ENCODE assay signal across 1 cellular context in the genomic region with DNA sequence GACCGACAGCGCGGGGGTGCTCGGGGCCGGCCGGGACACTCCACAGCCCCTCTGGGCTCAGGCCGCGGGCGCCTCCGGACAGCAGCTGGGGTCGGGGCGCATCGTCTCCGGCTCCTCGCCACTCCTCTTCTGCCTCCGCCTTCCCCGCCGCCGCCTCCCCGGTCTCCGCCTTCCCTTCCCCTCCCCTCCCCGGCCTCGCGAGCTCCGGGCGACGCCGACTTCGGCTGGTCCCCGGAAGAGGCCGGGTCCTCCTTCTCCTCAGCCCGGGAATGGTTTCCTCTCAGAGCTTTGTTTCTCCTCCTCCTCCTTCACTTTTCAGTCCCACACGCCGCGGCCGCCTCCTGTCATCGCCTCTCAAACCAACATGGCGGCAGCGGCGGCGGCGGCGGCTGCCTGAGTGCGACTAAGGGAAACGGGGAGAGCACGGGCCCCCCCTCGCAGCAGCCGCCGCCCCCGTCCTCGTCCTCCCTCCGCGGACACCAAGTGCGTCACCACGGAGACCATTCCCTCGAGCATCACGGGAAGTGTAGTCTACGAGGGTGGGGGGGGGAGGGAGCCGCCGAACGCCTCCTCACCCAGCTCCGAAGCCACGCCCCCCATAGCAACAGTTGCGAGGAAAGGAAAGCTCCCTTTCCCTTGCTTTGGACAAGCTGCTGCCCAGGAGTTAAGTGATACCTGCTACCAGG.
TF ChIP-seq lines count a peak whose summit lies in the region.

A gene with protein sequence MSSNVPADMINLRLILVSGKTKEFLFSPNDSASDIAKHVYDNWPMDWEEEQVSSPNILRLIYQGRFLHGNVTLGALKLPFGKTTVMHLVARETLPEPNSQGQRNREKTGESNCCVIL (minus strand): TSS at position 405 of the 686 bp plus-strand sequence. CDS start 1,079 bp downstream, outside the sequence.

TF ChIP-seq in HepG2, 621 proteins besides CTCF, POLR2A, EP300 and RAD21 (continued from another document and continues in another):
- TF ChIP-seq, protein P1, sequence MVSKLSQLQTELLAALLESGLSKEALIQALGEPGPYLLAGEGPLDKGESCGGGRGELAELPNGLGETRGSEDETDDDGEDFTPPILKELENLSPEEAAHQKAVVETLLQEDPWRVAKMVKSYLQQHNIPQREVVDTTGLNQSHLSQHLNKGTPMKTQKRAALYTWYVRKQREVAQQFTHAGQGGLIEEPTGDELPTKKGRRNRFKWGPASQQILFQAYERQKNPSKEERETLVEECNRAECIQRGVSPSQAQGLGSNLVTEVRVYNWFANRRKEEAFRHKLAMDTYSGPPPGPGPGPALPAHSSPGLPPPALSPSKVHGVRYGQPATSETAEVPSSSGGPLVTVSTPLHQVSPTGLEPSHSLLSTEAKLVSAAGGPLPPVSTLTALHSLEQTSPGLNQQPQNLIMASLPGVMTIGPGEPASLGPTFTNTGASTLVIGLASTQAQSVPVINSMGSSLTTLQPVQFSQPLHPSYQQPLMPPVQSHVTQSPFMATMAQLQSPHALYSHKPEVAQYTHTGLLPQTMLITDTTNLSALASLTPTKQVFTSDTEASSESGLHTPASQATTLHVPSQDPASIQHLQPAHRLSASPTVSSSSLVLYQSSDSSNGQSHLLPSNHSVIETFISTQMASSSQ (IDR thresholded peaks at IDR 0.05; ENCODE audit: low read depth): no peak
- TF ChIP-seq, protein P1 (CRISPR knock-in tag; IDR thresholded peaks at IDR 0.05; ENCODE audit: borderline replicate concordance): no peak
- TF ChIP-seq, protein P2, sequence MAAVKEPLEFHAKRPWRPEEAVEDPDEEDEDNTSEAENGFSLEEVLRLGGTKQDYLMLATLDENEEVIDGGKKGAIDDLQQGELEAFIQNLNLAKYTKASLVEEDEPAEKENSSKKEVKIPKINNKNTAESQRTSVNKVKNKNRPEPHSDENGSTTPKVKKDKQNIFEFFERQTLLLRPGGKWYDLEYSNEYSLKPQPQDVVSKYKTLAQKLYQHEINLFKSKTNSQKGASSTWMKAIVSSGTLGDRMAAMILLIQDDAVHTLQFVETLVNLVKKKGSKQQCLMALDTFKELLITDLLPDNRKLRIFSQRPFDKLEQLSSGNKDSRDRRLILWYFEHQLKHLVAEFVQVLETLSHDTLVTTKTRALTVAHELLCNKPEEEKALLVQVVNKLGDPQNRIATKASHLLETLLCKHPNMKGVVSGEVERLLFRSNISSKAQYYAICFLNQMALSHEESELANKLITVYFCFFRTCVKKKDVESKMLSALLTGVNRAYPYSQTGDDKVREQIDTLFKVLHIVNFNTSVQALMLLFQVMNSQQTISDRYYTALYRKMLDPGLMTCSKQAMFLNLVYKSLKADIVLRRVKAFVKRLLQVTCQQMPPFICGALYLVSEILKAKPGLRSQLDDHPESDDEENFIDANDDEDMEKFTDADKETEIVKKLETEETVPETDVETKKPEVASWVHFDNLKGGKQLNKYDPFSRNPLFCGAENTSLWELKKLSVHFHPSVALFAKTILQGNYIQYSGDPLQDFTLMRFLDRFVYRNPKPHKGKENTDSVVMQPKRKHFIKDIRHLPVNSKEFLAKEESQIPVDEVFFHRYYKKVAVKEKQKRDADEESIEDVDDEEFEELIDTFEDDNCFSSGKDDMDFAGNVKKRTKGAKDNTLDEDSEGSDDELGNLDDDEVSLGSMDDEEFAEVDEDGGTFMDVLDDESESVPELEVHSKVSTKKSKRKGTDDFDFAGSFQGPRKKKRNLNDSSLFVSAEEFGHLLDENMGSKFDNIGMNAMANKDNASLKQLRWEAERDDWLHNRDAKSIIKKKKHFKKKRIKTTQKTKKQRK (IDR thresholded peaks at IDR 0.05; ENCODE audit: low read length): no peak
- TF ChIP-seq, protein P3, sequence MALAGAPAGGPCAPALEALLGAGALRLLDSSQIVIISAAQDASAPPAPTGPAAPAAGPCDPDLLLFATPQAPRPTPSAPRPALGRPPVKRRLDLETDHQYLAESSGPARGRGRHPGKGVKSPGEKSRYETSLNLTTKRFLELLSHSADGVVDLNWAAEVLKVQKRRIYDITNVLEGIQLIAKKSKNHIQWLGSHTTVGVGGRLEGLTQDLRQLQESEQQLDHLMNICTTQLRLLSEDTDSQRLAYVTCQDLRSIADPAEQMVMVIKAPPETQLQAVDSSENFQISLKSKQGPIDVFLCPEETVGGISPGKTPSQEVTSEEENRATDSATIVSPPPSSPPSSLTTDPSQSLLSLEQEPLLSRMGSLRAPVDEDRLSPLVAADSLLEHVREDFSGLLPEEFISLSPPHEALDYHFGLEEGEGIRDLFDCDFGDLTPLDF (CRISPR knock-in tag; IDR thresholded peaks at IDR 0.05): 0 out of 2 replicates have a peak, but pooled peaks have one; percentile 23
- TF ChIP-seq CENPT (CRISPR knock-in tag; IDR thresholded peaks at IDR 0.05; ENCODE audit: low read depth) (no peak), HMGA1 (CRISPR knock-in tag; conservative IDR thresholded peaks at IDR 0.05) (no peak), CBX1 (IDR thresholded peaks at IDR 0.05; ENCODE audit: low read depth) (no peak), XBP1 (CRISPR knock-in tag; IDR thresholded peaks at IDR 0.05) (no peak), ZNF891 (CRISPR knock-in tag; IDR thresholded peaks at IDR 0.05) (no peak), ZFY (CRISPR knock-in tag; IDR thresholded peaks at IDR 0.05) (peak; percentile 59; the same call in 1 of the 2 replicates), ZNF552 (CRISPR knock-in tag; IDR thresholded peaks at IDR 0.05; ENCODE audit: borderline replicate concordance) (no peak), HNRNPK (IDR thresholded peaks at IDR 0.05; ENCODE audit: low read depth, low read length, poor library complexity, severe bottlenecking) (peak; percentile 78), CCAR2 (optimal IDR thresholded peaks at IDR 0.05; ENCODE audit: low read depth, low read length) (no peak), ISL2 (CRISPR knock-in tag; IDR thresholded peaks at IDR 0.05) (0 out of 2 replicates have a peak, but pooled peaks have one; percentile 43), ZNF549 (CRISPR knock-in tag; IDR thresholded peaks at IDR 0.05) (no peak), RNF2 (conservative IDR thresholded peaks at IDR 0.05; ENCODE audit: low read depth) (peak; percentile 56; the same call in 1 of the 2 replicates), SMYD3 (CRISPR knock-in tag; IDR thresholded peaks at IDR 0.05) (no peak), ZNF766 (CRISPR knock-in tag; IDR thresholded peaks at IDR 0.05; ENCODE audit: borderline replicate concordance) (no peak), TRIM24 (CRISPR knock-in tag; IDR thresholded peaks at IDR 0.05) (no peak), YY1 (IDR thresholded peaks at IDR 0.05; ENCODE audit: insufficient read depth, insufficient replicate concordance, low read depth, low read length) (peak; percentile 92), ZNF460 (CRISPR knock-in tag; IDR thresholded peaks at IDR 0.05; ENCODE audit: borderline replicate concordance) (no peak), ZNF777 (CRISPR knock-in tag; IDR thresholded peaks at IDR 0.05) (no peak; the same call in 1 of the 2 replicates), NFIC (IDR thresholded peaks at IDR 0.05; ENCODE audit: low read length) (no peak), ZSCAN29 (CRISPR knock-in tag; conservative IDR thresholded peaks at IDR 0.05) (no peak), CREB1 (IDR thresholded peaks at IDR 0.05) (peak; percentile 83), CREB1 (CRISPR knock-in tag; IDR thresholded peaks at IDR 0.05) (peak; percentile 96), KAT8 (CRISPR knock-in tag; IDR thresholded peaks at IDR 0.05) (peak; percentile 69), ZNF30 (CRISPR knock-in tag; IDR thresholded peaks at IDR 0.05) (no peak)
- TF ChIP-seq, protein P4, sequence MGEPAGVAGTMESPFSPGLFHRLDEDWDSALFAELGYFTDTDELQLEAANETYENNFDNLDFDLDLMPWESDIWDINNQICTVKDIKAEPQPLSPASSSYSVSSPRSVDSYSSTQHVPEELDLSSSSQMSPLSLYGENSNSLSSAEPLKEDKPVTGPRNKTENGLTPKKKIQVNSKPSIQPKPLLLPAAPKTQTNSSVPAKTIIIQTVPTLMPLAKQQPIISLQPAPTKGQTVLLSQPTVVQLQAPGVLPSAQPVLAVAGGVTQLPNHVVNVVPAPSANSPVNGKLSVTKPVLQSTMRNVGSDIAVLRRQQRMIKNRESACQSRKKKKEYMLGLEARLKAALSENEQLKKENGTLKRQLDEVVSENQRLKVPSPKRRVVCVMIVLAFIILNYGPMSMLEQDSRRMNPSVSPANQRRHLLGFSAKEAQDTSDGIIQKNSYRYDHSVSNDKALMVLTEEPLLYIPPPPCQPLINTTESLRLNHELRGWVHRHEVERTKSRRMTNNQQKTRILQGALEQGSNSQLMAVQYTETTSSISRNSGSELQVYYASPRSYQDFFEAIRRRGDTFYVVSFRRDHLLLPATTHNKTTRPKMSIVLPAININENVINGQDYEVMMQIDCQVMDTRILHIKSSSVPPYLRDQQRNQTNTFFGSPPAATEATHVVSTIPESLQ (CRISPR knock-in tag; conservative IDR thresholded peaks at IDR 0.05): no peak
- TF ChIP-seq, protein P5, sequence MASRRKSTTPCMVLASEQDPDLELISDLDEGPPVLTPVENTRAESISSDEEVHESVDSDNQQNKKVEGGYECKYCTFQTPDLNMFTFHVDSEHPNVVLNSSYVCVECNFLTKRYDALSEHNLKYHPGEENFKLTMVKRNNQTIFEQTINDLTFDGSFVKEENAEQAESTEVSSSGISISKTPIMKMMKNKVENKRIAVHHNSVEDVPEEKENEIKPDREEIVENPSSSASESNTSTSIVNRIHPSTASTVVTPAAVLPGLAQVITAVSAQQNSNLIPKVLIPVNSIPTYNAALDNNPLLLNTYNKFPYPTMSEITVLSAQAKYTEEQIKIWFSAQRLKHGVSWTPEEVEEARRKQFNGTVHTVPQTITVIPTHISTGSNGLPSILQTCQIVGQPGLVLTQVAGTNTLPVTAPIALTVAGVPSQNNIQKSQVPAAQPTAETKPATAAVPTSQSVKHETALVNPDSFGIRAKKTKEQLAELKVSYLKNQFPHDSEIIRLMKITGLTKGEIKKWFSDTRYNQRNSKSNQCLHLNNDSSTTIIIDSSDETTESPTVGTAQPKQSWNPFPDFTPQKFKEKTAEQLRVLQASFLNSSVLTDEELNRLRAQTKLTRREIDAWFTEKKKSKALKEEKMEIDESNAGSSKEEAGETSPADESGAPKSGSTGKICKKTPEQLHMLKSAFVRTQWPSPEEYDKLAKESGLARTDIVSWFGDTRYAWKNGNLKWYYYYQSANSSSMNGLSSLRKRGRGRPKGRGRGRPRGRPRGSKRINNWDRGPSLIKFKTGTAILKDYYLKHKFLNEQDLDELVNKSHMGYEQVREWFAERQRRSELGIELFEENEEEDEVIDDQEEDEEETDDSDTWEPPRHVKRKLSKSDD (CRISPR knock-in tag; IDR thresholded peaks at IDR 0.05; ENCODE audit: low read depth): no peak
- TF ChIP-seq, protein P6, sequence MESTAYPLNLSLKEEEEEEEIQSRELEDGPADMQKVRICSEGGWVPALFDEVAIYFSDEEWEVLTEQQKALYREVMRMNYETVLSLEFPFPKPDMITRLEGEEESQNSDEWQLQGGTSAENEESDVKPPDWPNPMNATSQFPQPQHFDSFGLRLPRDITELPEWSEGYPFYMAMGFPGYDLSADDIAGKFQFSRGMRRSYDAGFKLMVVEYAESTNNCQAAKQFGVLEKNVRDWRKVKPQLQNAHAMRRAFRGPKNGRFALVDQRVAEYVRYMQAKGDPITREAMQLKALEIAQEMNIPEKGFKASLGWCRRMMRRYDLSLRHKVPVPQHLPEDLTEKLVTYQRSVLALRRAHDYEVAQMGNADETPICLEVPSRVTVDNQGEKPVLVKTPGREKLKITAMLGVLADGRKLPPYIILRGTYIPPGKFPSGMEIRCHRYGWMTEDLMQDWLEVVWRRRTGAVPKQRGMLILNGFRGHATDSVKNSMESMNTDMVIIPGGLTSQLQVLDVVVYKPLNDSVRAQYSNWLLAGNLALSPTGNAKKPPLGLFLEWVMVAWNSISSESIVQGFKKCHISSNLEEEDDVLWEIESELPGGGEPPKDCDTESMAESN (CRISPR knock-in tag; conservative IDR thresholded peaks at IDR 0.05): peak; percentile 63; the same call in 1 of the 2 replicates
- TF ChIP-seq, protein P7, sequence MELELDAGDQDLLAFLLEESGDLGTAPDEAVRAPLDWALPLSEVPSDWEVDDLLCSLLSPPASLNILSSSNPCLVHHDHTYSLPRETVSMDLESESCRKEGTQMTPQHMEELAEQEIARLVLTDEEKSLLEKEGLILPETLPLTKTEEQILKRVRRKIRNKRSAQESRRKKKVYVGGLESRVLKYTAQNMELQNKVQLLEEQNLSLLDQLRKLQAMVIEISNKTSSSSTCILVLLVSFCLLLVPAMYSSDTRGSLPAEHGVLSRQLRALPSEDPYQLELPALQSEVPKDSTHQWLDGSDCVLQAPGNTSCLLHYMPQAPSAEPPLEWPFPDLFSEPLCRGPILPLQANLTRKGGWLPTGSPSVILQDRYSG (CRISPR knock-in tag; IDR thresholded peaks at IDR 0.05): no peak
- TF ChIP-seq, protein P8, sequence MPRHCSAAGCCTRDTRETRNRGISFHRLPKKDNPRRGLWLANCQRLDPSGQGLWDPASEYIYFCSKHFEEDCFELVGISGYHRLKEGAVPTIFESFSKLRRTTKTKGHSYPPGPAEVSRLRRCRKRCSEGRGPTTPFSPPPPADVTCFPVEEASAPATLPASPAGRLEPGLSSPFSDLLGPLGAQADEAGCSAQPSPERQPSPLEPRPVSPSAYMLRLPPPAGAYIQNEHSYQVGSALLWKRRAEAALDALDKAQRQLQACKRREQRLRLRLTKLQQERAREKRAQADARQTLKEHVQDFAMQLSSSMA (CRISPR knock-in tag; IDR thresholded peaks at IDR 0.05): no peak
- TF ChIP-seq, protein P9, sequence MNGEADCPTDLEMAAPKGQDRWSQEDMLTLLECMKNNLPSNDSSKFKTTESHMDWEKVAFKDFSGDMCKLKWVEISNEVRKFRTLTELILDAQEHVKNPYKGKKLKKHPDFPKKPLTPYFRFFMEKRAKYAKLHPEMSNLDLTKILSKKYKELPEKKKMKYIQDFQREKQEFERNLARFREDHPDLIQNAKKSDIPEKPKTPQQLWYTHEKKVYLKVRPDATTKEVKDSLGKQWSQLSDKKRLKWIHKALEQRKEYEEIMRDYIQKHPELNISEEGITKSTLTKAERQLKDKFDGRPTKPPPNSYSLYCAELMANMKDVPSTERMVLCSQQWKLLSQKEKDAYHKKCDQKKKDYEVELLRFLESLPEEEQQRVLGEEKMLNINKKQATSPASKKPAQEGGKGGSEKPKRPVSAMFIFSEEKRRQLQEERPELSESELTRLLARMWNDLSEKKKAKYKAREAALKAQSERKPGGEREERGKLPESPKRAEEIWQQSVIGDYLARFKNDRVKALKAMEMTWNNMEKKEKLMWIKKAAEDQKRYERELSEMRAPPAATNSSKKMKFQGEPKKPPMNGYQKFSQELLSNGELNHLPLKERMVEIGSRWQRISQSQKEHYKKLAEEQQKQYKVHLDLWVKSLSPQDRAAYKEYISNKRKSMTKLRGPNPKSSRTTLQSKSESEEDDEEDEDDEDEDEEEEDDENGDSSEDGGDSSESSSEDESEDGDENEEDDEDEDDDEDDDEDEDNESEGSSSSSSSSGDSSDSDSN (CRISPR knock-in tag; IDR thresholded peaks at IDR 0.05): peak; percentile 83
